In the genomic region with DNA sequence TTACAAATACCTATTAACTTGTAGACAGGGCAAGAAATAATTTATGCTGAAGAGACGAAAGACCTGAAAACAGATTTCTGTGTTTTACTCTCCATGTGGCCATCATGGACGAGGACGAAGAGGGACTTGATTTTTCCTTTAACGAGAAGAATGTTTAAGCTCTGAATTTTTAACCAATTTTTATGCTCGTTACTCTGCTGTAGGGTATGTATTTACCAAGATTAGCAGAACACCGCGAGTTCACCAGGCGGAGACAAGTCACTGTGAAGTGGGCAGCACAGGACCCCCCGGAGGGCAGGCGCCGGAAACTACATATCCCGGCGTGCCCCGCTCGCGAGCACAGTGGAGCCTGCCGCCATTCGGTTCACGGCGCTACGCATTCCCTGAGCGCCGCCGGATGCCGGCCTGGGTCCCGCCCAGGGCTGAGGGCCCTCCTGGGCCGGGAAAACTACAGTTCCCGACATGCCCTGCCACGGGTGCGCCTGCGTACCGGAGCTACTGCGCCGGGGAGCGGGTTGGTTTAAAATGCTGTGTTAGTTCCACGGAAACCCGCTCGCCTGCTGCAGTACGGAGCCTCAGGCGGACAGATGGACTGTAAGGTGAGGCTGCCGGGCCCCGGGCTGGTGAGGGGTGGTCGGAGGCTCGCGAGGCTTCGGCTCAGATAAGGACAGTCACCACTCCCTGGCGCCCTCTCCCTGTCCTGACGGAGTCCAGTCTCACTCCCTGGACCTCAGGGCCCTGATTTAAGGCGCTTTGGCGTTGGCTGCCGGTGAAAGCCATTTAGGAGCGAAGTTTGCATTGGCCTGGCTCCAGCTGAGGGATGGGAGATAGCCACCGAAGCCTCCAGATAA, we compare ENCODE assay signal across 8 cellular contexts. TPM values are rescaled to one million over a fixed set of nuclear protein-coding genes. Genes with fewer than 3 reads are reported as not detected.
A peak's percentile ranks its signal among the peaks of the same experiment; 100 is the strongest.
DNase-seq lines count a peak whose midpoint lies in the region; ATAC-seq, FAIRE-seq and TF ChIP-seq lines count a peak whose summit lies in the region.

A gene (plus strand): TSS at position 536 of the 851 bp plus-strand sequence. CDS start 52 bp downstream, at position 588.

- no peak within 1 kb of the TSS for H3K4ac ChIP-seq in trophoblast cell (ENCODE audit: low read depth, low read length)

- H3K4me1 ChIP-seq in trophoblast cell (ENCODE audit: control insufficient read depth in 1 of 2, insufficient read depth in 2 of 2, low read length in 2 of 2), result peaks cover 0 to 2% of the 10 kb centered on the region in 2 experiments

- H3K4me3 ChIP-seq in trophoblast cell (ENCODE audit: low read depth, low read length), result peak within 1 kb of the TSS; percentile 80

- intact Hi-C loops in cardiac septum (cut with DNase I), result loop anchor here (5.0 kb wide), 1 partner anchor 158 kb away; a partner anchor contains a TSS

- peak within 1 kb of the TSS; percentile 19 for H3K18ac ChIP-seq in trophoblast cell (ENCODE audit: low read length)

- H3K9me3 ChIP-seq in trophoblast cell (ENCODE audit: insufficient read depth, low read depth, low read length), result no peaks in the 10 kb centered on the region

- H3K36me3 ChIP-seq in trophoblast cell (ENCODE audit: control insufficient read depth in 1 of 2, insufficient read depth in 2 of 2, low read length in 2 of 2), result no peaks in the 10 kb centered on the region

- H3K14ac ChIP-seq in trophoblast cell (ENCODE audit: low read length), result peak within 1 kb of the TSS; percentile 53

- peaks cover 3% of the 10 kb centered on the region for H3K79me1 ChIP-seq in trophoblast cell (ENCODE audit: low read length)

- peak within 1 kb of the TSS; percentile 35 for H3K9ac ChIP-seq in trophoblast cell (ENCODE audit: low read length)

- peak within 1 kb of the TSS; percentile 83 for H4K12ac ChIP-seq in trophoblast cell (ENCODE audit: low read depth, low read length)

- peak within 1 kb of the TSS; percentile 41 for H4K91ac ChIP-seq in trophoblast cell (ENCODE audit: low read depth, low read length)

- no peak within 1 kb of the TSS for H2BK5ac ChIP-seq in trophoblast cell (ENCODE audit: low read depth, low read length, poor library complexity)

- peak; percentile 36 for TF ChIP-seq CTCF in type B pancreatic cell (conservative IDR thresholded peaks at IDR 0.05)

- WGBS in trophoblast cell (ENCODE audit: extremely low coverage, insufficient coverage, insufficient read length), result no CpG with 5 or more reads among the region's 53 CpGs

- peak within 1 kb of the TSS; percentile 56 for H2AFZ ChIP-seq in trophoblast cell (ENCODE audit: insufficient read depth, low read length, poor library complexity)

- H3K4me3 Mint-ChIP-seq in activated naive CD8-positive, alpha-beta T cell treated with anti-CD3 and anti-CD28 coated beads, Interleukin-2, amount 50 U/mL, for 24 hours, result peak within 1 kb of the TSS; percentile 90
- peak within 1 kb of the TSS; percentile 93 for H3K4me3 Mint-ChIP-seq in type B pancreatic cell

- ATAC-seq in HG02763 (IDR thresholded peaks at IDR 0.05; ENCODE audit: unreplicated experiment), result peak; percentile 100
- peak; percentile 100 for ATAC-seq in activated naive CD8-positive, alpha-beta T cell treated with anti-CD3 and anti-CD28 coated beads, Interleukin-2, amount 50 U/mL, for 24 hours

- no peak within 1 kb of the TSS for H2AK5ac ChIP-seq in trophoblast cell (ENCODE audit: low read length)

- H3K36me3 Mint-ChIP-seq in activated naive CD8-positive, alpha-beta T cell treated with anti-CD3 and anti-CD28 coated beads, Interleukin-2, amount 50 U/mL, for 24 hours (ENCODE audit: low read depth), result no peaks in the 10 kb centered on the region
- peaks cover 4% of the 10 kb centered on the region for H3K36me3 Mint-ChIP-seq in type B pancreatic cell

- H3K27ac ChIP-seq in trophoblast cell (ENCODE audit: low read depth, low read length), result peak within 1 kb of the TSS; percentile 31

- no peak within 1 kb of the TSS for H2BK12ac ChIP-seq in trophoblast cell (ENCODE audit: low read length)

- H4K8ac ChIP-seq in trophoblast cell (ENCODE audit: low read depth, low read length), result peak within 1 kb of the TSS; percentile 78

- H2BK120ac ChIP-seq in trophoblast cell (ENCODE audit: insufficient read depth, low read length, poor library complexity), result no peak within 1 kb of the TSS

- peaks cover 4% of the 10 kb centered on the region for H3K79me2 ChIP-seq in trophoblast cell (ENCODE audit: control insufficient read depth, insufficient read depth, low read length, poor library complexity)

- FAIRE-seq in GM12891 (lab: Jason Lieb, UNC), result peak; percentile 96

- H3K4me2 ChIP-seq in trophoblast cell (ENCODE audit: low read length), result peak within 1 kb of the TSS; percentile 66

- peak; percentile 58 for TF ChIP-seq POLR2A in GM12891 (IDR thresholded peaks at IDR 0.05; ENCODE audit: low read depth, low read length)

- H3K27ac Mint-ChIP-seq in activated naive CD8-positive, alpha-beta T cell treated with anti-CD3 and anti-CD28 coated beads, Interleukin-2, amount 50 U/mL, for 24 hours, result peak within 1 kb of the TSS; percentile 37
- peak within 1 kb of the TSS; percentile 15 for H3K27ac Mint-ChIP-seq in type B pancreatic cell

- H3K27me3 ChIP-seq in trophoblast cell (ENCODE audit: insufficient read depth, low read length), result no peaks in the 10 kb centered on the region

- DNase-seq in GM12891 (ENCODE audit: insufficient read length, low spot score) (peak; percentile 92), NCI-H1417 treated with DMSO at 0.1 percent for 48 hours (lab: John Stamatoyannopoulos, UW) (peak; percentile 63), SW 1271 (lab: John Stamatoyannopoulos, UW) (peak; percentile 78 to 92), cardiac septum (ENCODE audit: low spot score) (peak; percentile 94), trophoblast cell (peak; percentile 96 to 97), type B pancreatic cell (ENCODE audit: extremely low spot score, unreplicated experiment) (peak; percentile 96)
- peak; percentile 93 for DNase-seq in activated naive CD8-positive, alpha-beta T cell treated with anti-CD3 and anti-CD28 coated beads, Interleukin-2, amount 50 U/mL, for 24 hours

- H3K23ac ChIP-seq in trophoblast cell (ENCODE audit: low read length), result no peak within 1 kb of the TSS

- H3K27me3 Mint-ChIP-seq in activated naive CD8-positive, alpha-beta T cell treated with anti-CD3 and anti-CD28 coated beads, Interleukin-2, amount 50 U/mL, for 24 hours, result no peaks in the 10 kb centered on the region
- H3K27me3 Mint-ChIP-seq in type B pancreatic cell, result no peaks in the 10 kb centered on the region

- H3K4me1 Mint-ChIP-seq in activated naive CD8-positive, alpha-beta T cell treated with anti-CD3 and anti-CD28 coated beads, Interleukin-2, amount 50 U/mL, for 24 hours, result peaks cover 19% of the 10 kb centered on the region
- peaks cover 18% of the 10 kb centered on the region for H3K4me1 Mint-ChIP-seq in type B pancreatic cell (ENCODE audit: unreplicated experiment)

- no peaks in the 10 kb centered on the region for H3K9me3 Mint-ChIP-seq in activated naive CD8-positive, alpha-beta T cell treated with anti-CD3 and anti-CD28 coated beads, Interleukin-2, amount 50 U/mL, for 24 hours
- H3K9me3 Mint-ChIP-seq in type B pancreatic cell, result no peaks in the 10 kb centered on the region

TF ChIP-seq in GM12891, 5 proteins besides CTCF, POLR2A, EP300 and RAD21:
- TF ChIP-seq POU2F2 (IDR thresholded peaks at IDR 0.05; ENCODE audit: low read depth, low read length) (no peak), TAF1 (IDR thresholded peaks at IDR 0.05; ENCODE audit: low read depth, low read length) (no peak), PAX5 (IDR thresholded peaks at IDR 0.05; ENCODE audit: insufficient read depth, low read length, severe bottlenecking) (peak; percentile 69), SPI1 (IDR thresholded peaks at IDR 0.05; ENCODE audit: low read depth, low read length) (no peak), POLR2AphosphoS5 (IDR thresholded peaks at IDR 0.05; ENCODE audit: low read depth, low read length) (no peak)
TF ChIP-seq in GM12891: peak in this region for 1.

RNA-seq across cellular contexts. Expression of the gene that starts here (rescaled TPM):
- polyA plus RNA-seq in GM12891 (2012; ENCODE audit: low read depth, missing spikeins), result 8.7 TPM
- total RNA-seq in cardiac septum, result 1.5 TPM
- 7.1 and 7.3 TPM in 2 replicates for polyA plus RNA-seq in trophoblast cell (2013)
- 9.2 and 32.5 TPM in 2 replicates for total RNA-seq in type B pancreatic cell (ENCODE audit: low replicate concordance)

Comparison
In these comparisons a context has a peak if more than half of its experiments do, and no peak if none do; other contexts are left out.
1. Peak in every context shown above with its lines: DNase-seq, ATAC-seq, H3K4me3 ChIP-seq and H3K27ac ChIP-seq.